In genomic region chr2:99883356-99883867, GRCh38 we compare ENCODE assay signal across 27 cellular contexts.
A peak's percentile ranks its signal among the peaks of the same experiment; 100 is the strongest.
DNase-seq lines count a peak whose midpoint lies in the region; ATAC-seq lines count a peak whose summit lies in the region.
"Had no signal": no experiment of that assay in that cellular context is flagged by ENCODE, and none has a peak within 500 bp of the region (broad histone marks: within the 10 kb centered on the region; RNA-seq: fewer than 3 reads in every experiment).

No MANE protein-coding gene starts in this region.

- H3K9me3 Mint-ChIP-seq in naive thymus-derived CD8-positive, alpha-beta T cell: no peaks in the 10 kb centered on the region
- H3K9me3 Mint-ChIP-seq in naive thymus-derived CD4-positive, alpha-beta T cell: no peaks in the 10 kb centered on the region
- H3K9me3 Mint-ChIP-seq: activated naive CD4-positive, alpha-beta T cell treated with anti-CD3 and anti-CD28 coated beads for 36 hours; CD4-positive, alpha-beta T cell; natural killer cell had no signal

- no peaks in the 10 kb centered on the region for H3K9me3 ChIP-seq in mesenchymal stem cell (ENCODE audit: control insufficient read depth, low read length)
- no peaks in the 10 kb centered on the region for H3K9me3 ChIP-seq in naive thymus-derived CD4-positive, alpha-beta T cell (ENCODE audit: control insufficient read depth in 2 of 3, low read length in 3 of 3)
- H3K9me3 ChIP-seq: adrenal gland, MG63, upper lobe of right lung had no signal

- H3K4ac ChIP-seq in mesenchymal stem cell (ENCODE audit: low read depth in 1 of 2, low read length in 2 of 2): no peak overlapping the region

- peaks cover 13% of the 10 kb centered on the region for H3K79me1 ChIP-seq in mesenchymal stem cell (replicated peaks; ENCODE audit: low read length, poor library complexity, severe bottlenecking)

- H4K8ac ChIP-seq in mesenchymal stem cell (ENCODE audit: low read length): no peak overlapping the region

- no peaks in the 10 kb centered on the region for H3K36me3 ChIP-seq in mesenchymal stem cell (ENCODE audit: control insufficient read depth in 1 of 2, insufficient read depth in 2 of 2, low read depth in 1 of 2, low read length in 2 of 2)
- no peaks in the 10 kb centered on the region for H3K36me3 ChIP-seq in naive thymus-derived CD4-positive, alpha-beta T cell (ENCODE audit: control insufficient read depth in 2 of 3, insufficient read depth in 3 of 3, low read length in 3 of 3)
- H3K36me3 ChIP-seq: adrenal gland, MG63, upper lobe of right lung had no signal

- no peak overlapping the region for H3K27ac Mint-ChIP-seq in naive thymus-derived CD8-positive, alpha-beta T cell
- no peak overlapping the region for H3K27ac Mint-ChIP-seq in naive thymus-derived CD4-positive, alpha-beta T cell
- H3K27ac Mint-ChIP-seq: activated CD8-positive, alpha-beta T cell treated with anti-CD3 and anti-CD28 coated beads, Interleukin-2, amount 10 ng/mL, durations not matched to agents 7 days and 5 days; activated naive CD4-positive, alpha-beta T cell treated with anti-CD3 and anti-CD28 coated beads for 36 hours; CD4-positive, alpha-beta T cell; natural killer cell had no signal

- peaks cover 14% of the 10 kb centered on the region for H3K4me1 ChIP-seq in mesenchymal stem cell (ENCODE audit: control insufficient read depth, insufficient read depth, low read depth, low read length)
- no peaks in the 10 kb centered on the region for H3K4me1 ChIP-seq in naive thymus-derived CD4-positive, alpha-beta T cell (ENCODE audit: control insufficient read depth in 2 of 2, insufficient read depth in 2 of 2, low read length in 2 of 2)
- H3K4me1 ChIP-seq: upper lobe of right lung had no signal

- no peaks in the 10 kb centered on the region for H3K27me3 Mint-ChIP-seq in naive thymus-derived CD8-positive, alpha-beta T cell
- H3K27me3 Mint-ChIP-seq in naive thymus-derived CD4-positive, alpha-beta T cell: no peaks in the 10 kb centered on the region
- H3K27me3 Mint-ChIP-seq: CD4-positive, alpha-beta T cell had no signal

- H2BK120ac ChIP-seq in mesenchymal stem cell (ENCODE audit: low read depth, low read length): no peak overlapping the region

- H3K27me3 ChIP-seq in mesenchymal stem cell (ENCODE audit: control insufficient read depth in 1 of 2, insufficient read depth in 1 of 2, low read length in 2 of 2): peaks cover 0 to 2% of the 10 kb centered on the region in 2 experiments
- no peaks in the 10 kb centered on the region for H3K27me3 ChIP-seq in naive thymus-derived CD4-positive, alpha-beta T cell (ENCODE audit: control insufficient read depth in 2 of 2, insufficient read depth in 2 of 2, low read length in 2 of 2)
- H3K27me3 ChIP-seq: adrenal gland, MG63, upper lobe of right lung had no signal

- H2BK15ac ChIP-seq in mesenchymal stem cell (ENCODE audit: low read depth, poor library complexity, severe bottlenecking): no peak overlapping the region

- H3K27ac ChIP-seq in mesenchymal stem cell (ENCODE audit: low read length, poor library complexity, severe bottlenecking): peak overlapping the region; percentile 80
- no peak overlapping the region for H3K27ac ChIP-seq in naive thymus-derived CD4-positive, alpha-beta T cell (ENCODE audit: low read depth, low read length)
- H3K27ac ChIP-seq: adrenal gland, PC-9, upper lobe of right lung had no signal

- no peak overlapping the region for H3K9ac ChIP-seq in mesenchymal stem cell (ENCODE audit: low read length)

- H3K4me1 Mint-ChIP-seq in naive thymus-derived CD8-positive, alpha-beta T cell: peaks cover 0 to 8% (median 0%) of the 10 kb centered on the region in 4 donors
- no peaks in the 10 kb centered on the region for H3K4me1 Mint-ChIP-seq in naive thymus-derived CD4-positive, alpha-beta T cell
- H3K4me1 Mint-ChIP-seq: natural killer cell had no signal

- no peak overlapping the region for H3K18ac ChIP-seq in mesenchymal stem cell (ENCODE audit: low read depth in 1 of 2, low read length in 2 of 2)

- H4K91ac ChIP-seq in mesenchymal stem cell (ENCODE audit: low read length): no peak overlapping the region

- CTCF ChIA-PET in naive thymus-derived CD4-positive, alpha-beta T cell (lab: Charles Lee): no interaction called here

- POLR2A ChIA-PET in naive thymus-derived CD8-positive, alpha-beta T cell (lab: Charles Lee): no interaction called here
- POLR2A ChIA-PET in naive thymus-derived CD4-positive, alpha-beta T cell (lab: Charles Lee): no interaction called here

- H3K14ac ChIP-seq in mesenchymal stem cell (ENCODE audit: low read length in 2 of 2): no peak overlapping the region

- H2AFZ ChIP-seq in mesenchymal stem cell (ENCODE audit: low read depth, low read length): no peak overlapping the region
- H2AFZ ChIP-seq: PC-9 had no signal

- H3K4me2 ChIP-seq in mesenchymal stem cell (ENCODE audit: low read length, poor library complexity, severe bottlenecking): no peak overlapping the region
- H3K4me2 ChIP-seq: PC-9 had no signal

- intact Hi-C loops in naive thymus-derived CD4-positive, alpha-beta T cell (cut with micrococcal nuclease): no loop called here

- no peak overlapping the region for H2BK12ac ChIP-seq in mesenchymal stem cell (ENCODE audit: low read length in 2 of 2)

- H2AK5ac ChIP-seq in mesenchymal stem cell (ENCODE audit: low read length, severe bottlenecking): no peak overlapping the region

- ATAC-seq in naive thymus-derived CD8-positive, alpha-beta T cell: no peak
- ATAC-seq in naive thymus-derived CD4-positive, alpha-beta T cell: no peak
- ATAC-seq: activated CD8-positive, alpha-beta T cell treated with anti-CD3 and anti-CD28 coated beads, Interleukin-2, amount 10 ng/mL, durations not matched to agents 7 days and 5 days; left ventricle myocardium superior; natural killer cell; upper lobe of right lung had no signal

- H3K36me3 Mint-ChIP-seq in naive thymus-derived CD8-positive, alpha-beta T cell: no peaks in the 10 kb centered on the region
- no peaks in the 10 kb centered on the region for H3K36me3 Mint-ChIP-seq in naive thymus-derived CD4-positive, alpha-beta T cell
- H3K36me3 Mint-ChIP-seq: natural killer cell had no signal

- H3K4me3 ChIP-seq in mesenchymal stem cell (ENCODE audit: insufficient read depth in 1 of 2, low read depth in 1 of 2, low read length in 2 of 2): no peak overlapping the region
- no peak overlapping the region for H3K4me3 ChIP-seq in naive thymus-derived CD4-positive, alpha-beta T cell (ENCODE audit: low read length)
- H3K4me3 ChIP-seq: adrenal gland, MG63, PC-9, upper lobe of right lung had no signal

- no peak overlapping the region for H2BK5ac ChIP-seq in mesenchymal stem cell (ENCODE audit: low read depth, low read length, poor library complexity, severe bottlenecking)

- H3K4me3 Mint-ChIP-seq in naive thymus-derived CD8-positive, alpha-beta T cell: no peak overlapping the region
- H3K4me3 Mint-ChIP-seq in naive thymus-derived CD4-positive, alpha-beta T cell: no peak overlapping the region
- H3K4me3 Mint-ChIP-seq: activated CD8-positive, alpha-beta T cell treated with anti-CD3 and anti-CD28 coated beads, Interleukin-2, amount 10 ng/mL, durations not matched to agents 7 days and 5 days; activated naive CD4-positive, alpha-beta T cell treated with anti-CD3 and anti-CD28 coated beads for 36 hours; CD4-positive, alpha-beta T cell; natural killer cell had no signal

- H3K23ac ChIP-seq in mesenchymal stem cell (ENCODE audit: low read length in 2 of 2): no peak overlapping the region

- DNase-seq in M059J (ENCODE audit: low read depth) (peak; percentile 35), astrocyte of the hippocampus (ENCODE audit: low read depth, low spot score) (peak; percentile 29), mesenchymal stem cell (no peak), SK-N-DZ (ENCODE audit: low spot score) (no peak), NCI-H2227 (lab: John Stamatoyannopoulos, UW; ENCODE audit: unreplicated experiment) (no peak)
- no peak for DNase-seq in naive thymus-derived CD8-positive, alpha-beta T cell
- no peak for DNase-seq in naive thymus-derived CD4-positive, alpha-beta T cell
- DNase-seq: activated CD4-positive, alpha-beta T cell treated with anti-CD3 and anti-CD28 coated beads for 1 hour; activated CD8-positive, alpha-beta T cell treated with anti-CD3 and anti-CD28 coated beads, Interleukin-2, amount 10 ng/mL, durations not matched to agents 7 days and 5 days; activated naive CD4-positive, alpha-beta T cell treated with anti-CD3 and anti-CD28 coated beads for 36 hours; adrenal gland; CD4-positive, alpha-beta T cell; effector CD4-positive, alpha-beta T cell; KBM-7; left ventricle myocardium superior; MG63; natural killer cell; NCI-H1105; NCI-H1930; NCI-H2171 treated with DMSO at 0.1 percent for 48 hours; NCI-H524 treated with DMSO at 0.1 percent for 48 hours; NK-92 treated with Interleukin-12 subunit alpha and Interleukin-12 subunit beta, amount 100 ng/mL, for 24 hours; PC-9; SHP77; small intestine; stimulated activated naive CD4-positive, alpha-beta T cell; upper lobe of right lung had no signal

- WGBS in mesenchymal stem cell: 77% methylated on average over 5 of the region's 6 CpGs

Comparison
In these comparisons a context has a peak if more than half of its experiments do, and no peak if none do; other contexts are left out.
1. DNase-seq: peak in M059J (single experiment) and astrocyte of the hippocampus (single experiment); none in mesenchymal stem cell (single experiment), SK-N-DZ (single experiment), naive thymus-derived CD8-positive, alpha-beta T cell (0 of 10), naive thymus-derived CD4-positive, alpha-beta T cell (0 of 9) and NCI-H2227 (single experiment).